ENCODE assay signal across 1 cellular context in the genomic region with DNA sequence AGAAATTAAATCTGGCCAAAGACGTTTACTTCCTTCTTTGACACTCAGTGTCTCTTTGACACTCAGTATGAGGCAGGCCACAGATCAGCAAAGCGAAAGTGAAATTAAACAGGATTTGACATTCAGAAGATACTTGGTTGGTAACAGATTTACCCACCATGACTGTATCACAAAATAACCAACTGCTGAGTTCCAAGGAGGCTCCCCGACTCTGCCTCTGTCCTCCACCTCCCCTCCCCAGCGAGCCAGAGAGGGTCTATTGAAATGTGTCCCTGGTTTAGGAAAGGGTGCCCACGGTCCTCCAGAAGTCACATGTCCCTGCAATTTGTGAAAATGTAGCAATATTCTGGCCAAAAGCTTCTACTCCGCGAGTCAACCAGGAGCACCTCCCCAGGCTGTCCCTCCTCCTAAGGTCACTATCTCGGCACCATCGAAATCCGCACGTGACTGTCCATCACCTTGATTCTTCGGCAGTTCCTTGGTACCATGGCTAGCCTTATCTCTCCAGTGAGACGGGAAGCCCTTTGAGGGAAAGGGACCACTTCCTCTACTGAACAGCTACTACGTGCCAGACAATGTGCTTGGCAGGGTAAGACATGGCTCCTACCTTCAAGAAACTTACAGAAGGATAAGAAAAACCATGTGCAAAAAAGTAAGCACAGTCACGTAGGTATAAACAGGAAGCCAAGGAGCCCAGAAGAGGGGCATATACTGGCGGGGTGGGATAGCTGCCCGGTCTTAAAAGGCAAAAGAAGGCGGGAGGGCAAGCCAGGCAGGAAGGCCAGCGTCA.
TF ChIP-seq lines count a peak whose summit lies in the region.

No MANE protein-coding gene starts in this region.

TF ChIP-seq in H1, 55 proteins besides CTCF, POLR2A, EP300 and RAD21:
- TF ChIP-seq SIRT6 (IDR thresholded peaks at IDR 0.05; ENCODE audit: low read length): no peak
- TF ChIP-seq RXRA (IDR thresholded peaks at IDR 0.05; ENCODE audit: insufficient read depth, low read depth, low read length): no peak
- TF ChIP-seq RFX5 (IDR thresholded peaks at IDR 0.05; ENCODE audit: borderline replicate concordance, low read depth, low read length): no peak
- no peak for TF ChIP-seq BRCA1 (IDR thresholded peaks at IDR 0.05; ENCODE audit: low read depth, low read length)
- no peak for TF ChIP-seq RBBP5 (IDR thresholded peaks at IDR 0.05; ENCODE audit: borderline replicate concordance, low read depth, low read length)
- TF ChIP-seq NRF1 (IDR thresholded peaks at IDR 0.05; ENCODE audit: low read depth, low read length): no peak
- no peak for TF ChIP-seq GABPA (IDR thresholded peaks at IDR 0.05; ENCODE audit: borderline replicate concordance, insufficient read depth, low read length)
